In genomic region chr4:48863728-48864127, GRCh38 we compare ENCODE assay signal across 6 cellular contexts.
"Had no signal": no experiment of that assay in that cellular context is flagged by ENCODE, and none has a peak within 500 bp of the region (broad histone marks: within the 10 kb centered on the region; RNA-seq: fewer than 3 reads in every experiment).

No MANE protein-coding gene starts in this region.

- H3K4me3 ChIP-seq: GM23338 had no signal

- H3K4me2 ChIP-seq: GM23338 had no signal

- H3K4me1 Mint-ChIP-seq: GM23338, H9 had no signal

- H2AFZ ChIP-seq: GM23338 had no signal

- ATAC-seq: GM23338 had no signal

- DNase-seq: H9, HCEC 1CT, HFFc6, IMR-90, KBM-7 had no signal

- H3K27ac Mint-ChIP-seq: GM23338, H9, HFFc6 had no signal

- H3K4me3 Mint-ChIP-seq: GM23338, H9, HFFc6 had no signal
